8 cellular contexts compared by ENCODE assay signal in the genomic region with DNA sequence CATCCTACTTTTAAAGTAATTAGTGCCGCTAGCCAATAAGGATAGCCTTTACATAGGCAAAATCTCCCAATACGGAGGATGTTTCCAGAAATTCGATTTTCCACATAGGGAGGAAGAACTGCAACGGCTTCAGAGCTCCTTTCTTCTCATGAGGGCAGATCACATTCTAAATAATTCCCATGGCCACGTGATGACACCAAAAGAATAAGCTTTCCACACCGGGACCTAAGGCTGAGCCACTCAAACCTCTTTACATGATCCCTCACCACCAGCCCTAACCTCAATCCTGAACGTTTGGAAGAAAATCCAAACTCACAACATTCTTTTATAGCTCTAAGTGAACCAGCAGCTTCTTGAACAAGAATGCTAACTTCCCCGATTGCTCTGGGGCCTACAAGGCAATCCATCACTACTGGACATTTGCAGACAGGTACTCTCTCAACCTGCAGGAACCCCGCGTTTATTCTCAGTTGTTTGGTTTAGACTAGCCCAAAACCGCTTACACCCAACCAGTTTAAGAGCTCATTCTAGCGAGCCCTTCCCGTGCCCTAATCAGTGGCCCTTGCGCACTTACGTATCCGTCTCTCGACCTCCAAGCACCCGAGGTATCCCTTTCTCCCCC. TPM values are rescaled to one million over a fixed set of nuclear protein-coding genes. Genes with fewer than 3 reads are reported as not detected.
A peak's percentile ranks its signal among the peaks of the same experiment; 100 is the strongest.
DNase-seq lines count a peak whose midpoint lies in the region; ATAC-seq and TF ChIP-seq lines count a peak whose summit lies in the region.

No MANE protein-coding gene starts in this region.

- no peaks in the 10 kb centered on the region for H4K20me1 ChIP-seq in PC-3 (ENCODE audit: low read length)

- no peaks in the 10 kb centered on the region for H3K9me2 ChIP-seq in PC-3 (replicated peaks; ENCODE audit: low read length)

- TSS peak; percentile 62 for BruUV-seq in PC-3 (replicated peaks; lab: Mats Ljungman, UMichigan)

- H3K27ac ChIP-seq in right atrium auricular region, result peak overlapping the region; percentile 85 to 90
- H3K27ac ChIP-seq in PC-3 (ENCODE audit: low read length), result no peak overlapping the region
- no peak overlapping the region for H3K27ac ChIP-seq in ectodermal cell (ENCODE audit: insufficient read depth, low read depth, low read length, poor library complexity, severe bottlenecking)

- peaks cover 25 to 51% (median 43%) of the 10 kb centered on the region in 4 donors for H3K4me1 Mint-ChIP-seq in naive thymus-derived CD8-positive, alpha-beta T cell

- peak overlapping the region; percentile 12 to 95 (median 92) for H3K27ac Mint-ChIP-seq in naive thymus-derived CD8-positive, alpha-beta T cell

- CTCF ChIA-PET in PC-3 (lab: Charles Lee), result interaction anchor here (0.9 kb wide), 2 partner anchors 27 to 43 kb away, joined by 4 to 5 read pairs; no protein-coding TSS in a partner anchor

- H3K4me1 ChIP-seq in right atrium auricular region (peaks cover 0 to 9% of the 10 kb centered on the region in 2 donors), PC-3 (ENCODE audit: insufficient read depth, low read length) (peaks cover 43% of the 10 kb centered on the region), ectodermal cell (ENCODE audit: control insufficient read depth, insufficient read depth, low read length) (peaks cover 4% of the 10 kb centered on the region)

- 5 to 7% methylated on average over 18 of the region's 18 CpGs for WGBS in ectodermal cell, 2 experiments

- peak overlapping the region; percentile 40 for H3K9ac ChIP-seq in PC-3 (ENCODE audit: low read length)

- H3F3A ChIP-seq in PC-3 (ENCODE audit: low read length, unreplicated experiment), result no peaks in the 10 kb centered on the region

- peak overlapping the region; percentile 90 to 95 (median 92) for H3K4me3 Mint-ChIP-seq in naive thymus-derived CD8-positive, alpha-beta T cell

- no peaks in the 10 kb centered on the region for H3K36me3 ChIP-seq in right atrium auricular region
- peaks cover 4% of the 10 kb centered on the region; the same call in 1 of the 2 replicates for H3K36me3 ChIP-seq in PC-3 (ENCODE audit: low read depth, low read length)
- H3K36me3 ChIP-seq in ectodermal cell (ENCODE audit: control insufficient read depth, insufficient read depth, low read length), result no peaks in the 10 kb centered on the region

- peak overlapping the region; percentile 54; the same call in 1 of the 2 replicates for H2AFZ ChIP-seq in PC-3 (ENCODE audit: low read length)

- intact Hi-C loops in Right ventricle myocardium inferior (cut with DNase I) (loop anchor here (2.0 kb wide), 1 partner anchor 59 kb away; the partner anchor contains the start of gene IPO8), PC-3 (cut with micrococcal nuclease) (no loop called here)

- H3K4me2 ChIP-seq in PC-3 (ENCODE audit: low read length), result peak overlapping the region; percentile 81

- peaks cover 62% of the 10 kb centered on the region for H3K79me2 ChIP-seq in PC-3 (ENCODE audit: low read length)

- H3K9me3 ChIP-seq in right atrium auricular region, result no peaks in the 10 kb centered on the region
- no peaks in the 10 kb centered on the region for H3K9me3 ChIP-seq in PC-3 (ENCODE audit: low read length)
- H3K9me3 ChIP-seq in ectodermal cell (ENCODE audit: control insufficient read depth, low read length), result no peaks in the 10 kb centered on the region

- H3K36me3 Mint-ChIP-seq in naive thymus-derived CD8-positive, alpha-beta T cell, result peaks cover 0 to 22% (median 0%) of the 10 kb centered on the region in 3 donors

- TF ChIP-seq CTCF in right atrium auricular region (IDR thresholded peaks at IDR 0.05) (no peak), PC-3 (conservative IDR thresholded peaks at IDR 0.05; ENCODE audit: low read depth, low read length) (no peak)

- H3K9me3 Mint-ChIP-seq in naive thymus-derived CD8-positive, alpha-beta T cell, result no peaks in the 10 kb centered on the region

- no peak for ATAC-seq in Right ventricle myocardium inferior
- ATAC-seq in PC-3, result no peak; the same call in 1 of the 2 replicates
- no peak for ATAC-seq in naive thymus-derived CD8-positive, alpha-beta T cell
- no peak for ATAC-seq in GM21360 (IDR thresholded peaks at IDR 0.05; ENCODE audit: unreplicated experiment)
- ATAC-seq in GM21529 (IDR thresholded peaks at IDR 0.05; ENCODE audit: unreplicated experiment), result no peak

- DNase-seq in right atrium auricular region (ENCODE audit: low spot score), result no peak
- no peak for DNase-seq in Right ventricle myocardium inferior (ENCODE audit: missing footprints)
- DNase-seq in PC-3, result peak; percentile 12
- peak in 1 of 10 donors; percentile 3 for DNase-seq in naive thymus-derived CD8-positive, alpha-beta T cell
- DNase-seq in mucosa of gallbladder (ENCODE audit: low spot score), result no peak

- H3K4me3 ChIP-seq in right atrium auricular region (peak overlapping the region; percentile 79 to 90), PC-3 (ENCODE audit: low read length) (peak overlapping the region; percentile 92), ectodermal cell (ENCODE audit: insufficient read depth, low read depth, low read length) (peak overlapping the region; percentile 68)

- POLR2A ChIA-PET in PC-3 (lab: Charles Lee; ENCODE audit: unreplicated experiment), result interaction anchor here (1.1 to 1.8 kb wide), 2 partner anchors 41 to 42 kb away, joined by 6 to 15 read pairs; no protein-coding TSS in a partner anchor
- POLR2A ChIA-PET in naive thymus-derived CD8-positive, alpha-beta T cell (lab: Charles Lee), result interaction anchor here (0.8 to 2.6 kb wide), 5 partner anchors 16 to 1373 kb away, joined by 3 to 26 read pairs (median 4); partner anchors contain the start of genes ERGIC2 and IPO8

- H3K27me3 Mint-ChIP-seq in naive thymus-derived CD8-positive, alpha-beta T cell, result no peaks in the 10 kb centered on the region

- H3K27me3 ChIP-seq in right atrium auricular region, result no peaks in the 10 kb centered on the region
- no peaks in the 10 kb centered on the region for H3K27me3 ChIP-seq in PC-3 (ENCODE audit: low read length)
- peaks cover 8% of the 10 kb centered on the region for H3K27me3 ChIP-seq in ectodermal cell (ENCODE audit: control insufficient read depth, insufficient read depth, low read length, poor library complexity, severe bottlenecking)

RNA-seq across cellular contexts. Expression of gene CAPRIN2, which starts 0.9 kb away (rescaled TPM):
- 10 to 100 TPM; 20.9 to 34.3 TPM for total RNA-seq in right atrium auricular region
- total RNA-seq in Right ventricle myocardium inferior, result 23.2 TPM
- 23.1 and 33.6 TPM in 2 replicates for total RNA-seq in PC-3 (2014; rRNA removed)
- polyA plus RNA-seq in ectodermal cell (2013, experiment 1 of 4), result 36.0 TPM
- 33.7 TPM for polyA plus RNA-seq in ectodermal cell (2013, experiment 2 of 4)
- 39.6 TPM for polyA plus RNA-seq in ectodermal cell (2013, experiment 3 of 4)
- 44.7 TPM for polyA plus RNA-seq in ectodermal cell (2013, experiment 4 of 4)
- 10 to 100 TPM; 49.4 to 51.3 TPM for total RNA-seq in naive thymus-derived CD8-positive, alpha-beta T cell
- 1 to 10 TPM; 4.8 to 9.4 (median 6.7) TPM for polyA plus RNA-seq in naive thymus-derived CD8-positive, alpha-beta T cell
- 15.9 TPM for total RNA-seq in mucosa of gallbladder

RNA-seq across cellular contexts. Expression of gene IPO8, which starts 58.2 kb away (rescaled TPM):
- total RNA-seq in right atrium auricular region (10 to 100 TPM; 18.0 to 23.3 TPM), Right ventricle myocardium inferior (21.5 TPM), PC-3 (2014; rRNA removed) (13.3 and 19.6 TPM in 2 replicates), mucosa of gallbladder (48.0 TPM)
- 53.7 TPM for polyA plus RNA-seq in ectodermal cell (2013, experiment 1 of 4)
- polyA plus RNA-seq in ectodermal cell (2013, experiment 2 of 4), result 54.5 TPM
- polyA plus RNA-seq in ectodermal cell (2013, experiment 3 of 4), result 39.2 TPM
- 43.8 TPM for polyA plus RNA-seq in ectodermal cell (2013, experiment 4 of 4)
- total RNA-seq in naive thymus-derived CD8-positive, alpha-beta T cell, result 10 to 100 TPM; 63.0 to 63.2 TPM
- polyA plus RNA-seq in naive thymus-derived CD8-positive, alpha-beta T cell, result 10 to 100 TPM; 17.8 to 19.5 (median 17.8) TPM

Comparison
In these comparisons a context has a peak if more than half of its experiments do, and no peak if none do; other contexts are left out.
1. H3K27ac ChIP-seq: peak in right atrium auricular region (2 of 2); none in PC-3 (single experiment) and ectodermal cell (single experiment).
2. Peak in every context shown above with its lines, with median percentiles within 50 percentile points of each other: H3K4me3 ChIP-seq.